19 cellular contexts compared by ENCODE assay signal in genomic region chr1:77678628-77679610, GRCh38. TPM values are rescaled to one million over a fixed set of nuclear protein-coding genes. Genes with fewer than 3 reads are reported as not detected.
DNase-seq lines count a peak whose midpoint lies in the region; ATAC-seq, FAIRE-seq and TF ChIP-seq lines count a peak whose summit lies in the region.
"Had no signal": no experiment of that assay in that cellular context is flagged by ENCODE, and none has a peak within 500 bp of the region (broad histone marks: within the 10 kb centered on the region; RNA-seq: fewer than 3 reads in every experiment).

No MANE protein-coding gene starts in this region.

- peak overlapping the region; percentile 11 for H3K4me3 Mint-ChIP-seq in CD4-positive, alpha-beta T cell
- peak overlapping the region; percentile 6 for H3K4me3 Mint-ChIP-seq in activated naive CD8-positive, alpha-beta T cell treated with anti-CD3 and anti-CD28 coated beads for 36 hours
- no peak overlapping the region for H3K4me3 Mint-ChIP-seq in mesothelial cell of epicardium
- H3K4me3 Mint-ChIP-seq in WTC11: no peak overlapping the region
- H3K4me3 Mint-ChIP-seq: activated CD4-positive, alpha-beta T cell treated with anti-CD3 and anti-CD28 coated beads, Interleukin-2, amount 10 ng/mL, durations not matched to agents 7 days and 5 days had no signal

- H3K36me3 ChIP-seq in right atrium auricular region: no peaks in the 10 kb centered on the region
- H3K36me3 ChIP-seq: left ventricle myocardium inferior, pancreas had no signal

- H3K27me3 ChIP-seq in CD4-positive, alpha-beta T cell (ENCODE audit: control insufficient read depth, insufficient read depth, low read length): no peaks in the 10 kb centered on the region
- no peaks in the 10 kb centered on the region for H3K27me3 ChIP-seq in right atrium auricular region
- H3K27me3 ChIP-seq: pancreas had no signal

- H3K27ac ChIP-seq in CD4-positive, alpha-beta T cell (ENCODE audit: low read depth, low read length): no peak overlapping the region
- H3K27ac ChIP-seq in right atrium auricular region: no peak overlapping the region
- H3K27ac ChIP-seq: left ventricle myocardium inferior had no signal

- peaks cover 0 to 31% of the 10 kb centered on the region in 2 donors for H3K4me1 ChIP-seq in right atrium auricular region

- peaks cover 78% of the 10 kb centered on the region for H3K4me1 Mint-ChIP-seq in CD4-positive, alpha-beta T cell (ENCODE audit: low read depth)
- H3K4me1 Mint-ChIP-seq in activated naive CD8-positive, alpha-beta T cell treated with anti-CD3 and anti-CD28 coated beads for 36 hours: peaks cover 46% of the 10 kb centered on the region
- H3K4me1 Mint-ChIP-seq in mesothelial cell of epicardium (peaks cover 24% of the 10 kb centered on the region), WTC11 (peaks cover 23% of the 10 kb centered on the region)

- DNase-seq in CD4-positive, alpha-beta T cell: no peak
- DNase-seq in H54 (ENCODE audit: insufficient read length, low spot score) (no peak), mesothelial cell of epicardium (ENCODE audit: low spot score in 2 of 2, unreplicated experiment in 2 of 2) (no peak), right atrium auricular region (ENCODE audit: low spot score) (no peak), foreskin fibroblast (no peak), WTC11 (ENCODE audit: low spot score) (no peak)
- DNase-seq in activated naive CD8-positive, alpha-beta T cell treated with anti-CD3 and anti-CD28 coated beads for 36 hours: no peak
- DNase-seq: activated CD4-positive, alpha-beta T cell treated with anti-CD3 and anti-CD28 coated beads, Interleukin-2, amount 10 ng/mL, durations not matched to agents 7 days and 5 days; activated naive CD4-positive, alpha-beta T cell treated with anti-CD3 and anti-CD28 coated beads, Interleukin-2, amount 50 U/mL, for 16 hours; AML-193; dermis blood vessel endothelial cell; GDM1; left ventricle myocardium inferior; NCI-H69; pancreas; stimulated activated CD4-positive, alpha-beta T cell treated with anti-CD3 and anti-CD28 coated beads, Interleukin-4, amount 100 ng/mL, for 1 hour had no signal

- POLR2A ChIA-PET in CD4-positive, alpha-beta T cell (lab: Charles Lee): no interaction called here
- POLR2A ChIA-PET in WTC11 (lab: Charles Lee): no interaction called here

- CTCF ChIA-PET in CD4-positive, alpha-beta T cell (lab: Charles Lee): no interaction called here
- CTCF ChIA-PET in WTC11 (lab: Charles Lee): interaction anchor here (0.6 kb wide), 1 partner anchor 209 kb away, joined by 4 read pairs; no protein-coding TSS in a partner anchor

- H3K36me3 Mint-ChIP-seq in CD4-positive, alpha-beta T cell (ENCODE audit: low read depth): peaks cover 38% of the 10 kb centered on the region
- peaks cover 21% of the 10 kb centered on the region for H3K36me3 Mint-ChIP-seq in activated naive CD8-positive, alpha-beta T cell treated with anti-CD3 and anti-CD28 coated beads for 36 hours
- H3K36me3 Mint-ChIP-seq in mesothelial cell of epicardium (no peaks in the 10 kb centered on the region), WTC11 (no peaks in the 10 kb centered on the region)

- intact Hi-C loops in CD4-positive, alpha-beta T cell (cut with DNase I, micrococcal nuclease): no loop called here

- peak; percentile 20 for FAIRE-seq in H54 (lab: Jason Lieb, UNC)
- FAIRE-seq: GM12891, pancreas had no signal

- no peaks in the 10 kb centered on the region for H3K9me3 Mint-ChIP-seq in CD4-positive, alpha-beta T cell
- no peaks in the 10 kb centered on the region for H3K9me3 Mint-ChIP-seq in activated naive CD8-positive, alpha-beta T cell treated with anti-CD3 and anti-CD28 coated beads for 36 hours
- H3K9me3 Mint-ChIP-seq in mesothelial cell of epicardium: no peaks in the 10 kb centered on the region
- H3K9me3 Mint-ChIP-seq in WTC11: no peaks in the 10 kb centered on the region
- H3K9me3 Mint-ChIP-seq: activated CD4-positive, alpha-beta T cell treated with anti-CD3 and anti-CD28 coated beads, Interleukin-2, amount 10 ng/mL, durations not matched to agents 7 days and 5 days had no signal

- no peaks in the 10 kb centered on the region for H3K27me3 Mint-ChIP-seq in CD4-positive, alpha-beta T cell
- no peaks in the 10 kb centered on the region for H3K27me3 Mint-ChIP-seq in activated naive CD8-positive, alpha-beta T cell treated with anti-CD3 and anti-CD28 coated beads for 36 hours
- no peaks in the 10 kb centered on the region for H3K27me3 Mint-ChIP-seq in mesothelial cell of epicardium (ENCODE audit: low read depth)
- no peaks in the 10 kb centered on the region for H3K27me3 Mint-ChIP-seq in WTC11 (ENCODE audit: low read depth)
- H3K27me3 Mint-ChIP-seq: activated CD4-positive, alpha-beta T cell treated with anti-CD3 and anti-CD28 coated beads, Interleukin-2, amount 10 ng/mL, durations not matched to agents 7 days and 5 days had no signal

- ATAC-seq in CD4-positive, alpha-beta T cell (ENCODE audit: poor library complexity): no peak
- no peak for ATAC-seq in WTC11
- ATAC-seq in GM18868 (IDR thresholded peaks at IDR 0.05; ENCODE audit: unreplicated experiment): no peak
- ATAC-seq: Panc1, pancreas had no signal

- no peak for TF ChIP-seq POLR2A in H54 (IDR thresholded peaks at IDR 0.05; ENCODE audit: low read depth, low read length)

- no peak overlapping the region for H3K27ac Mint-ChIP-seq in CD4-positive, alpha-beta T cell
- peak overlapping the region; percentile 16 for H3K27ac Mint-ChIP-seq in activated naive CD8-positive, alpha-beta T cell treated with anti-CD3 and anti-CD28 coated beads for 36 hours
- peak overlapping the region; percentile 23 for H3K27ac Mint-ChIP-seq in mesothelial cell of epicardium
- no peak overlapping the region for H3K27ac Mint-ChIP-seq in WTC11
- H3K27ac Mint-ChIP-seq: activated CD4-positive, alpha-beta T cell treated with anti-CD3 and anti-CD28 coated beads, Interleukin-2, amount 10 ng/mL, durations not matched to agents 7 days and 5 days had no signal

- H3K4me3 ChIP-seq in right atrium auricular region (no peak overlapping the region), foreskin fibroblast (ENCODE audit: low read depth in 1 of 2, low read length in 2 of 2) (no peak overlapping the region)
- H3K4me3 ChIP-seq: left ventricle myocardium inferior, pancreas had no signal

- no peak for TF ChIP-seq CTCF in CD4-positive, alpha-beta T cell (IDR thresholded peaks at IDR 0.05)
- TF ChIP-seq CTCF in mesothelial cell of epicardium (IDR thresholded peaks at IDR 0.05; ENCODE audit: unreplicated experiment) (no peak), right atrium auricular region (IDR thresholded peaks at IDR 0.05) (no peak), foreskin fibroblast (IDR thresholded peaks at IDR 0.05; ENCODE audit: low read depth, low read length) (no peak), WTC11 (IDR thresholded peaks at IDR 0.05) (no peak)

- H3K9me3 ChIP-seq in CD4-positive, alpha-beta T cell (ENCODE audit: control insufficient read depth, low read length): no peaks in the 10 kb centered on the region
- H3K9me3 ChIP-seq in right atrium auricular region: no peaks in the 10 kb centered on the region
- H3K9me3 ChIP-seq: left ventricle myocardium inferior, pancreas had no signal

TF ChIP-seq in WTC11, 78 proteins besides CTCF, POLR2A, EP300 and RAD21 (continues in another document):
- TF ChIP-seq ESRRA (CRISPR knock-in tag; IDR thresholded peaks at IDR 0.05; ENCODE audit: borderline replicate concordance) (no peak), RELA (CRISPR knock-in tag; IDR thresholded peaks at IDR 0.05; ENCODE audit: borderline replicate concordance) (no peak), NFYB (CRISPR knock-in tag; conservative IDR thresholded peaks at IDR 0.05; ENCODE audit: low read depth) (no peak), ATF2 (CRISPR knock-in tag; IDR thresholded peaks at IDR 0.05; ENCODE audit: borderline replicate concordance, low read depth) (no peak)
- TF ChIP-seq, protein P1, sequence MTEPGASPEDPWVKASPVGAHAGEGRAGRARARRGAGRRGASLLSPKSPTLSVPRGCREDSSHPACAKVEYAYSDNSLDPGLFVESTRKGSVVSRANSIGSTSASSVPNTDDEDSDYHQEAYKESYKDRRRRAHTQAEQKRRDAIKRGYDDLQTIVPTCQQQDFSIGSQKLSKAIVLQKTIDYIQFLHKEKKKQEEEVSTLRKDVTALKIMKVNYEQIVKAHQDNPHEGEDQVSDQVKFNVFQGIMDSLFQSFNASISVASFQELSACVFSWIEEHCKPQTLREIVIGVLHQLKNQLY (CRISPR knock-in tag; IDR thresholded peaks at IDR 0.05): no peak
- TF ChIP-seq, protein P2, sequence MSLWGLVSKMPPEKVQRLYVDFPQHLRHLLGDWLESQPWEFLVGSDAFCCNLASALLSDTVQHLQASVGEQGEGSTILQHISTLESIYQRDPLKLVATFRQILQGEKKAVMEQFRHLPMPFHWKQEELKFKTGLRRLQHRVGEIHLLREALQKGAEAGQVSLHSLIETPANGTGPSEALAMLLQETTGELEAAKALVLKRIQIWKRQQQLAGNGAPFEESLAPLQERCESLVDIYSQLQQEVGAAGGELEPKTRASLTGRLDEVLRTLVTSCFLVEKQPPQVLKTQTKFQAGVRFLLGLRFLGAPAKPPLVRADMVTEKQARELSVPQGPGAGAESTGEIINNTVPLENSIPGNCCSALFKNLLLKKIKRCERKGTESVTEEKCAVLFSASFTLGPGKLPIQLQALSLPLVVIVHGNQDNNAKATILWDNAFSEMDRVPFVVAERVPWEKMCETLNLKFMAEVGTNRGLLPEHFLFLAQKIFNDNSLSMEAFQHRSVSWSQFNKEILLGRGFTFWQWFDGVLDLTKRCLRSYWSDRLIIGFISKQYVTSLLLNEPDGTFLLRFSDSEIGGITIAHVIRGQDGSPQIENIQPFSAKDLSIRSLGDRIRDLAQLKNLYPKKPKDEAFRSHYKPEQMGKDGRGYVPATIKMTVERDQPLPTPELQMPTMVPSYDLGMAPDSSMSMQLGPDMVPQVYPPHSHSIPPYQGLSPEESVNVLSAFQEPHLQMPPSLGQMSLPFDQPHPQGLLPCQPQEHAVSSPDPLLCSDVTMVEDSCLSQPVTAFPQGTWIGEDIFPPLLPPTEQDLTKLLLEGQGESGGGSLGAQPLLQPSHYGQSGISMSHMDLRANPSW (CRISPR knock-in tag; conservative IDR thresholded peaks at IDR 0.05; ENCODE audit: low read depth): no peak

RNA-seq across cellular contexts. Expression of gene ZZZ3, which starts 3.5 kb away (rescaled TPM):
- 10 to 100 TPM; 36.9 to 38.5 TPM for total RNA-seq in CD4-positive, alpha-beta T cell
- total RNA-seq in activated naive CD8-positive, alpha-beta T cell treated with anti-CD3 and anti-CD28 coated beads for 36 hours: 10 to 100 TPM; 48.4 to 48.5 TPM
- 63.3 to 66.9 TPM (median 64.5 TPM) in 3 replicates for total RNA-seq in mesothelial cell of epicardium
- 10 to 100 TPM; 24.1 to 27.4 TPM for total RNA-seq in right atrium auricular region
- 43.3 to 47.5 TPM (median 43.5 TPM) in 3 replicates for total RNA-seq in WTC11 (2021)

Comparison
In these comparisons a context has a peak if more than half of its experiments do, and no peak if none do; other contexts are left out.
1. H3K27ac Mint-ChIP-seq: peak in activated naive CD8-positive, alpha-beta T cell treated with anti-CD3 and anti-CD28 coated beads for 36 hours (single experiment) and mesothelial cell of epicardium (single experiment); none in CD4-positive, alpha-beta T cell (single experiment) and WTC11 (single experiment).
2. H3K4me3 Mint-ChIP-seq: peak in CD4-positive, alpha-beta T cell (single experiment) and activated naive CD8-positive, alpha-beta T cell treated with anti-CD3 and anti-CD28 coated beads for 36 hours (single experiment); none in mesothelial cell of epicardium (single experiment) and WTC11 (single experiment).